In genomic region chr11:123740787-123741158, GRCh38 we compare ENCODE assay signal across 8 cellular contexts. TPM values are rescaled to one million over a fixed set of nuclear protein-coding genes. Genes with fewer than 3 reads are reported as not detected.
DNase-seq lines count a peak whose midpoint lies in the region; ATAC-seq and TF ChIP-seq lines count a peak whose summit lies in the region.

No MANE protein-coding gene starts in this region.

- peaks cover 17 to 21% of the 10 kb centered on the region in 2 donors for H3K36me3 Mint-ChIP-seq in CD14-positive monocyte

- H3K79me2 ChIP-seq in GM23248 (ENCODE audit: insufficient read depth): peaks cover 67% of the 10 kb centered on the region

- in situ Hi-C loops in GM23248 (cut with MboI): no loop called here

- H3K9ac ChIP-seq in GM23248: peak overlapping the region; percentile 94

- H3K4me1 Mint-ChIP-seq in CD14-positive monocyte: peaks cover 21% of the 10 kb centered on the region

- TF ChIP-seq CTCF in CD14-positive monocyte (IDR thresholded peaks at IDR 0.05) (no peak), fibroblast of pulmonary artery (IDR thresholded peaks at IDR 0.05; ENCODE audit: low read length, missing control alignments) (no peak)

- H3K4me1 ChIP-seq in GM23248 (ENCODE audit: insufficient read depth): peaks cover 19% of the 10 kb centered on the region
- no peaks in the 10 kb centered on the region; the same call in 1 of the 2 replicates for H3K4me1 ChIP-seq in SJSA1 (replicated peaks)

- H3K27me3 ChIP-seq in GM23248 (replicated peaks; ENCODE audit: insufficient read depth) (no peaks in the 10 kb centered on the region), SJSA1 (replicated peaks) (no peaks in the 10 kb centered on the region)

- H3K27ac ChIP-seq in GM23248 (peak overlapping the region; percentile 58; the same call in 1 of the 2 replicates), SJSA1 (no peak overlapping the region)

- H3K36me3 ChIP-seq in GM23248 (ENCODE audit: low read depth) (no peaks in the 10 kb centered on the region), SJSA1 (peaks cover 7% of the 10 kb centered on the region)

- 1 to 4% methylated on average over 6 of the region's 6 CpGs for WGBS in GM23248 (ENCODE audit: low coverage in 1 of 2, low lambda C conversion rate in 2 of 2, missing lambda C conversion rate in 2 of 2), 2 experiments

- H3K9me2 ChIP-seq in GM23248 (ENCODE audit: insufficient read depth): no peaks in the 10 kb centered on the region

- H3K27me3 Mint-ChIP-seq in CD14-positive monocyte (ENCODE audit: low read depth in 3 of 3): peaks cover 0 to 9% (median 8%) of the 10 kb centered on the region in 3 donors

- no peak for DNase-seq in CD14-positive monocyte (ENCODE audit: low spot score)
- DNase-seq in GM23248: peak; percentile 43
- DNase-seq in SJSA1 (ENCODE audit: low read depth in 1 of 2, low spot score in 2 of 2): no peak
- DNase-seq in fibroblast of pulmonary artery (ENCODE audit: low read depth): peak; percentile 12
- DNase-seq in pons (ENCODE audit: low spot score): peak; percentile 9
- DNase-seq in retina: no peak

- H3K4me2 ChIP-seq in GM23248 (ENCODE audit: unreplicated experiment): peak overlapping the region; percentile 100

- H2AFZ ChIP-seq in GM23248: peak overlapping the region; percentile 100

- no peaks in the 10 kb centered on the region for H4K20me1 ChIP-seq in GM23248 (ENCODE audit: insufficient read depth)

- H3K4me3 Mint-ChIP-seq in CD14-positive monocyte: peak overlapping the region; percentile 92 to 97

- intact Hi-C loops in CD14-positive monocyte (cut with micrococcal nuclease): no loop called here

- H3K27ac Mint-ChIP-seq in CD14-positive monocyte: peak overlapping the region; percentile 84 to 93 (median 86)

- peak overlapping the region; percentile 97 for H3K4me3 ChIP-seq in GM23248
- peak overlapping the region; percentile 82 for H3K4me3 ChIP-seq in SJSA1
- peak overlapping the region; percentile 94 for H3K4me3 ChIP-seq in fibroblast of pulmonary artery (replicated peaks; ENCODE audit: low read depth, low read length)

- H3F3A ChIP-seq in GM23248 (ENCODE audit: insufficient read depth): no peaks in the 10 kb centered on the region

- H3K9me3 Mint-ChIP-seq in CD14-positive monocyte: peaks cover 0 to 5% (median 0%) of the 10 kb centered on the region in 7 donors

- no peak for ATAC-seq in HG03565 (IDR thresholded peaks at IDR 0.05; ENCODE audit: unreplicated experiment)
- ATAC-seq in HG02938 (IDR thresholded peaks at IDR 0.05; ENCODE audit: unreplicated experiment): no peak

- H3K9me3 ChIP-seq in GM23248 (ENCODE audit: low read depth): no peaks in the 10 kb centered on the region
- H3K9me3 ChIP-seq in SJSA1 (replicated peaks): no peaks in the 10 kb centered on the region

RNA-seq across cellular contexts. Expression of gene ZNF202, which starts 0.7 kb away (rescaled TPM):
- polyA plus RNA-seq in CD14-positive monocyte (1 to 10 TPM; 1.5 to 1.9 TPM), GM23248 (2016; fragmentation: Nextera tagmentation; extraction: Ambion mirVana) (4.5 and 5.1 TPM in 2 replicates)
- 5.5 and 26.4 TPM in 2 replicates for total RNA-seq in GM23248 (2014; rRNA removed; shearing (Covaris generic))
- total RNA-seq in SJSA1 (2014; rRNA removed; shearing (Covaris generic)): 1.6 and 6.6 TPM in 2 replicates

RNA-seq across cellular contexts. Expression of gene OR6X1, which starts 13.5 kb away (rescaled TPM):
- not detected for polyA plus RNA-seq in CD14-positive monocyte
- not detected in 2 replicates for total RNA-seq in GM23248 (2014; rRNA removed; shearing (Covaris generic))
- polyA plus RNA-seq in GM23248 (2016; fragmentation: Nextera tagmentation; extraction: Ambion mirVana): not detected in 2 replicates
- not detected in 2 replicates for total RNA-seq in SJSA1 (2014; rRNA removed; shearing (Covaris generic))

Comparison
In these comparisons a context has a peak if more than half of its experiments do, and no peak if none do; other contexts are left out.
1. DNase-seq: peak in GM23248 (single experiment), fibroblast of pulmonary artery (single experiment) and pons (single experiment); none in CD14-positive monocyte (single experiment), SJSA1 (0 of 2) and retina (single experiment).
2. Peak in every context shown above with its lines, with median percentiles within 50 percentile points of each other: H3K4me3 ChIP-seq.